ENCODE assay signal across 29 cellular contexts in the genomic region with DNA sequence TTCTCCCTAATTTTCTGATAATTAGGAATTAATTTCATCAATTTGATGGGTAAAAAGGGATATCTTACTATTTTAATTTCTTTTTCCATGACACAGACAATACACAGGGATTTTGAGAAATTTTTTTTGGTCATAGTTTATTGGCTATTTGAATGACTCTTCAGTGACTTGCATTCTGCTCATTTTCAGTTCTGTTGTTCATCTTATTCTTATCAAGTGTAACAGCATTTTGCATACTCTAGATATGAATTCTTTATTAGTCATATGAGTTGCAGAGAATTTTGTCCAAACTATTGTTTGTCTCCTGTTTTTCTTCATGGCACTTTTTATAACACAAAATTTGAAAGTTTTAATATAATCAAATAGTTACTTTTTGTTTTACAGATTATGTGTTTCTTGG. TPM values are rescaled to one million over a fixed set of nuclear protein-coding genes. Genes with fewer than 3 reads are reported as not detected.
DNase-seq lines count a peak whose midpoint lies in the region; ATAC-seq and TF ChIP-seq lines count a peak whose summit lies in the region.
"Had no signal": no experiment of that assay in that cellular context is flagged by ENCODE, and none has a peak within 500 bp of the region (broad histone marks: within the 10 kb centered on the region; RNA-seq: fewer than 3 reads in every experiment).

No MANE protein-coding gene starts in this region.

- POLR2A ChIA-PET in activated CD4-positive, alpha-beta T cell treated with anti-CD3 and anti-CD28 coated beads for 36 hours (lab: Charles Lee): no interaction called here
- POLR2A ChIA-PET in WTC11 (lab: Charles Lee): no interaction called here

- peak; percentile 58 for ATAC-seq in activated CD4-positive, alpha-beta T cell treated with anti-CD3 and anti-CD28 coated beads for 36 hours
- no peak for ATAC-seq in WTC11
- ATAC-seq: A549; CD8-positive, alpha-beta T cell; lower lobe of right lung; natural killer cell treated with Interleukin-12 subunit alpha and Interleukin-12 subunit beta and Interleukin-15 and Interleukin-18, amount 100 ng/mL, for 72 hours; Right ventricle myocardium inferior had no signal

- no peak overlapping the region for H3K9ac ChIP-seq in KMS-11

- TF ChIP-seq POLR2A in stomach (IDR thresholded peaks at IDR 0.05) (no peak), sigmoid colon (IDR thresholded peaks at IDR 0.05) (no peak)

- no peak overlapping the region for H3K27ac Mint-ChIP-seq in activated CD4-positive, alpha-beta T cell treated with anti-CD3 and anti-CD28 coated beads for 36 hours
- H3K27ac Mint-ChIP-seq in WTC11: peak overlapping the region; percentile 55; the same call in 1 of the 2 replicates
- H3K27ac Mint-ChIP-seq: activated CD4-positive, alpha-beta memory T cell treated with anti-CD3 and anti-CD28 coated beads, Interleukin-2, amount 10 ng/mL, durations not matched to agents 7 days and 5 days; CD8-positive, alpha-beta T cell; natural killer cell treated with Interleukin-12 subunit alpha and Interleukin-12 subunit beta and Interleukin-15 and Interleukin-18, amount 100 ng/mL, for 72 hours had no signal

- CTCF ChIA-PET in activated CD4-positive, alpha-beta T cell treated with anti-CD3 and anti-CD28 coated beads for 36 hours (lab: Charles Lee): interaction anchor here (0.7 kb wide), 1 partner anchor 708 kb away, joined by 3 read pairs; no protein-coding TSS in a partner anchor
- CTCF ChIA-PET in WTC11 (lab: Charles Lee): no interaction called here

- H3K36me3 ChIP-seq in KMS-11 (ENCODE audit: insufficient read depth): no peaks in the 10 kb centered on the region
- no peaks in the 10 kb centered on the region for H3K36me3 ChIP-seq in stomach
- no peaks in the 10 kb centered on the region for H3K36me3 ChIP-seq in sigmoid colon
- H3K36me3 ChIP-seq: brain microvascular endothelial cell, lower lobe of right lung, transverse colon had no signal

- H2AFZ ChIP-seq in KMS-11 (ENCODE audit: low read depth): no peak overlapping the region

- H3K4me1 Mint-ChIP-seq in activated CD4-positive, alpha-beta T cell treated with anti-CD3 and anti-CD28 coated beads for 36 hours: peaks cover 81% of the 10 kb centered on the region
- peaks cover 79% of the 10 kb centered on the region for H3K4me1 Mint-ChIP-seq in WTC11

- peaks cover 5% of the 10 kb centered on the region for H3K9me3 Mint-ChIP-seq in activated CD4-positive, alpha-beta T cell treated with anti-CD3 and anti-CD28 coated beads for 36 hours (ENCODE audit: low read depth)
- H3K9me3 Mint-ChIP-seq in WTC11: no peaks in the 10 kb centered on the region
- H3K9me3 Mint-ChIP-seq: CD8-positive, alpha-beta T cell; natural killer cell treated with Interleukin-12 subunit alpha and Interleukin-12 subunit beta and Interleukin-15 and Interleukin-18, amount 100 ng/mL, for 72 hours had no signal

- no peak overlapping the region for H3K4me3 ChIP-seq in KMS-11 (IDR thresholded peaks at IDR 0.05; ENCODE audit: insufficient read depth, low read depth, low read length)
- H3K4me3 ChIP-seq in stomach: no peak overlapping the region
- H3K4me3 ChIP-seq in sigmoid colon: no peak overlapping the region
- H3K4me3 ChIP-seq: A549, lower lobe of right lung, transverse colon had no signal

- no peak for TF ChIP-seq EP300 in stomach (IDR thresholded peaks at IDR 0.05)
- TF ChIP-seq EP300 in sigmoid colon (IDR thresholded peaks at IDR 0.05): no peak

- no peaks in the 10 kb centered on the region for H3K27me3 Mint-ChIP-seq in activated CD4-positive, alpha-beta T cell treated with anti-CD3 and anti-CD28 coated beads for 36 hours
- H3K27me3 Mint-ChIP-seq in WTC11 (ENCODE audit: low read depth): no peaks in the 10 kb centered on the region
- H3K27me3 Mint-ChIP-seq: activated CD4-positive, alpha-beta memory T cell treated with anti-CD3 and anti-CD28 coated beads, Interleukin-2, amount 10 ng/mL, durations not matched to agents 7 days and 5 days; natural killer cell treated with Interleukin-12 subunit alpha and Interleukin-12 subunit beta and Interleukin-15 and Interleukin-18, amount 100 ng/mL, for 72 hours had no signal

- H3K4me2 ChIP-seq in KMS-11: peak overlapping the region; percentile 50; the same call in 1 of the 2 replicates

- peaks cover 9% of the 10 kb centered on the region for H3K36me3 Mint-ChIP-seq in activated CD4-positive, alpha-beta T cell treated with anti-CD3 and anti-CD28 coated beads for 36 hours (ENCODE audit: low read depth)
- no peaks in the 10 kb centered on the region for H3K36me3 Mint-ChIP-seq in WTC11
- H3K36me3 Mint-ChIP-seq: CD8-positive, alpha-beta T cell; natural killer cell treated with Interleukin-12 subunit alpha and Interleukin-12 subunit beta and Interleukin-15 and Interleukin-18, amount 100 ng/mL, for 72 hours had no signal

- peaks cover 81% of the 10 kb centered on the region for H3K79me2 ChIP-seq in KMS-11 (ENCODE audit: insufficient read depth, low read depth)

- no peak for TF ChIP-seq CTCF in KMS-11 (conservative IDR thresholded peaks at IDR 0.05; ENCODE audit: low read depth, low read length)
- TF ChIP-seq CTCF in WTC11 (IDR thresholded peaks at IDR 0.05): no peak
- TF ChIP-seq CTCF in stomach (IDR thresholded peaks at IDR 0.05): no peak
- no peak for TF ChIP-seq CTCF in sigmoid colon (IDR thresholded peaks at IDR 0.05)

- no peak overlapping the region for H3K27ac ChIP-seq in KMS-11
- no peak overlapping the region for H3K27ac ChIP-seq in stomach
- no peak overlapping the region for H3K27ac ChIP-seq in sigmoid colon
- H3K27ac ChIP-seq: A549, brain microvascular endothelial cell, lower lobe of right lung, transverse colon had no signal

- H4K20me1 ChIP-seq in KMS-11 (ENCODE audit: insufficient read depth): peaks cover 35% of the 10 kb centered on the region

- H3K4me1 ChIP-seq in KMS-11 (ENCODE audit: low read depth, poor library complexity, severe bottlenecking): peaks cover 50% of the 10 kb centered on the region
- peaks cover 4 to 81% (median 49%) of the 10 kb centered on the region in 4 donors for H3K4me1 ChIP-seq in stomach
- H3K4me1 ChIP-seq in sigmoid colon: peaks cover 0 to 70% (median 31%) of the 10 kb centered on the region in 4 donors

- intact Hi-C loops in activated CD4-positive, alpha-beta T cell treated with anti-CD3 and anti-CD28 coated beads for 36 hours (cut with DNase I, micrococcal nuclease): loop anchor here (2.0 to 5.0 kb wide), 6 partner anchors 41 to 1187 kb away; no protein-coding TSS in a partner anchor
- intact Hi-C loops in stomach (cut with DNase I; ENCODE audit: low total_unique reads) (no loop called here), sigmoid colon (cut with DNase I) (no loop called here)

- no peaks in the 10 kb centered on the region for H3K9me3 ChIP-seq in stomach
- H3K9me3 ChIP-seq in sigmoid colon: no peaks in the 10 kb centered on the region
- H3K9me3 ChIP-seq: A549, lower lobe of right lung, transverse colon had no signal

- DNase-seq in activated CD4-positive, alpha-beta T cell treated with anti-CD3 and anti-CD28 coated beads for 36 hours: no peak
- DNase-seq in activated CD4-positive, alpha-beta T cell treated with anti-CD3 and anti-CD28 coated beads for 48 hours: no peak
- DNase-seq in WTC11 (ENCODE audit: low spot score) (no peak), iris pigment epithelial cell (ENCODE audit: low read depth) (peak; percentile 16), stomach (no peak), GOT3 (lab: John Stamatoyannopoulos, UW) (no peak), sigmoid colon (no peak)
- DNase-seq: activated CD4-positive, alpha-beta memory T cell treated with anti-CD3 and anti-CD28 coated beads, Interleukin-2, amount 10 ng/mL, durations not matched to agents 7 days and 5 days; activated CD8-positive, alpha-beta memory T cell treated with anti-CD3 and anti-CD28 coated beads, Interleukin-2, amount 50 U/mL, for 48 hours; amniotic stem cell; brain microvascular endothelial cell; CD8-positive, alpha-beta T cell; GF-D8; KBM-7; kidney; lower lobe of right lung; MM.1S; NCI-H2081; NCI-H345; NCI-H774; small intestine; stimulated activated CD4-positive, alpha-beta T cell treated with anti-CD3 and anti-CD28 coated beads, Interleukin-1b, Interleukin-23, amount 100 ng/mL, for 48 hours; stimulated activated CD8-positive, alpha-beta memory T cell treated with anti-CD3 and anti-CD28 coated beads, Interleukin-4, amount 100 ng/mL, for 48 hours; T1000; transverse colon had no signal

- H3K27me3 ChIP-seq in KMS-11 (ENCODE audit: insufficient read depth, low read depth) (no peaks in the 10 kb centered on the region), stomach (no peaks in the 10 kb centered on the region), sigmoid colon (no peaks in the 10 kb centered on the region)
- H3K27me3 ChIP-seq: brain microvascular endothelial cell, transverse colon had no signal

- H3K4me3 Mint-ChIP-seq in activated CD4-positive, alpha-beta T cell treated with anti-CD3 and anti-CD28 coated beads for 36 hours: no peak overlapping the region
- no peak overlapping the region for H3K4me3 Mint-ChIP-seq in WTC11
- H3K4me3 Mint-ChIP-seq: activated CD4-positive, alpha-beta memory T cell treated with anti-CD3 and anti-CD28 coated beads, Interleukin-2, amount 10 ng/mL, durations not matched to agents 7 days and 5 days; CD8-positive, alpha-beta T cell had no signal

TF ChIP-seq in WTC11, 78 proteins besides CTCF, POLR2A, EP300 and RAD21 (continues in another document):
- TF ChIP-seq RORB (CRISPR knock-in tag; IDR thresholded peaks at IDR 0.05): no peak
- TF ChIP-seq ZBTB21 (CRISPR knock-in tag; IDR thresholded peaks at IDR 0.05; ENCODE audit: borderline replicate concordance): no peak
- TF ChIP-seq IRF2 (CRISPR knock-in tag; IDR thresholded peaks at IDR 0.05; ENCODE audit: borderline replicate concordance, low read depth): no peak
- no peak for TF ChIP-seq ZNF138 (CRISPR knock-in tag; conservative IDR thresholded peaks at IDR 0.05)
- no peak for TF ChIP-seq ZNF263 (CRISPR knock-in tag; IDR thresholded peaks at IDR 0.05; ENCODE audit: low read depth)
- TF ChIP-seq ZNF423 (CRISPR knock-in tag; IDR thresholded peaks at IDR 0.05): no peak
- no peak for TF ChIP-seq FOXP1 (CRISPR knock-in tag; IDR thresholded peaks at IDR 0.05; ENCODE audit: borderline replicate concordance)
- TF ChIP-seq, protein P1, sequence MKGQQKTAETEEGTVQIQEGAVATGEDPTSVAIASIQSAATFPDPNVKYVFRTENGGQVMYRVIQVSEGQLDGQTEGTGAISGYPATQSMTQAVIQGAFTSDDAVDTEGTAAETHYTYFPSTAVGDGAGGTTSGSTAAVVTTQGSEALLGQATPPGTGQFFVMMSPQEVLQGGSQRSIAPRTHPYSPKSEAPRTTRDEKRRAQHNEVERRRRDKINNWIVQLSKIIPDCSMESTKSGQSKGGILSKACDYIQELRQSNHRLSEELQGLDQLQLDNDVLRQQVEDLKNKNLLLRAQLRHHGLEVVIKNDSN (CRISPR knock-in tag; IDR thresholded peaks at IDR 0.05): no peak

RNA-seq across cellular contexts. Expression of gene MKLN1, which starts 41.7 kb away (rescaled TPM):
- total RNA-seq in activated CD4-positive, alpha-beta T cell treated with anti-CD3 and anti-CD28 coated beads for 36 hours: 10 to 100 TPM; 40.1 to 42.9 TPM
- total RNA-seq in WTC11 (2021) (37.6 to 40.9 TPM (median 40.5 TPM) in 3 replicates), stomach (100 to 1,000 TPM in 2 of 5 donors, 10 to 100 TPM in 3; 24.5 to 147 (median 43.3) TPM), sigmoid colon (10 to 100 TPM; 48.2 to 68.1 (median 61.0) TPM)
- polyA plus RNA-seq in stomach (10 to 100 TPM in 2 of 3 donors, 1 to 10 TPM in 1; 9.4 to 13.9 (median 11.5) TPM), sigmoid colon (10 to 100 TPM in 1 of 3 donors, 1 to 10 TPM in 2; 6.6 to 11.8 (median 9.9) TPM)

Comparison
In these comparisons a context has a peak if more than half of its experiments do, and no peak if none do; other contexts are left out.
1. intact Hi-C loops: an anchor here in activated CD4-positive, alpha-beta T cell treated with anti-CD3 and anti-CD28 coated beads for 36 hours (2.0 to 5.0 kb wide); none called in stomach and sigmoid colon.